In the genomic region with DNA sequence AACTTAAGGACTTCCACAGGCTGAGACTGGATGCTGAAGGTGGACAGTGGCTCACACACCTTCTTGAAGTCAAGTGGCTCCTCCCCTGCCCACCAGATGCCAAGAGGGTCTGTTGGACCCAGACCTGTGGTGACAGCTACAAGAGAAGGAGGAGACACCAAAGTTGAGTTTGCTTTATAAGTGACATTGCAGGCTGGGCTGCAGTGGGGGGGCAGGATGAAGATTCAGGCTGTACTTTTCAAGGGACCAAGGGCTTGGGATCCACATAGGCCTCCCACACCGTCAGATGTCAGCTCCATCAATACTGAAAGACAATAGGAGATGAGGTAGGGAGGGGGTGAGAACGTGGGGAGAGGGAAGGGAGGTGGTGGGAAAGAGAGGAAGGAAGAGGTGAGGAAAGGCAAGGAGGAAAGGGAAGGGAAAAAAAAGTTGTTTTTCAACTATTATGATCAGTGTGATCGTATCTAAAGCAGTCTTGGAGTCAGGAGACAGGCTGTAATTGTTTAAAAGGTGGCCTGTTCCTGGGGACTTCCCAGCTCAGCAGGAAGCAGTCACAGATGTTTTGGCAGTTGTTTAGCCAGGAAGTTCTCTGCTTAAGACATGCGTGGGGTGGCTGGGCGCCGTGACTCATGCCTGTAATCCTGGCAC, we compare ENCODE assay signal across 8 cellular contexts.
DNase-seq lines count a peak whose midpoint lies in the region; ATAC-seq and TF ChIP-seq lines count a peak whose summit lies in the region.

No MANE protein-coding gene starts in this region.

- CTCF ChIA-PET in AG04450 (lab: Charles Lee): interaction anchor here (1.0 kb wide), 1 partner anchor 185 kb away, joined by 5 read pairs; no protein-coding TSS in a partner anchor

- no peak for TF ChIP-seq CTCF in AG04450 (IDR thresholded peaks at IDR 0.05; ENCODE audit: low read depth, low read length)
- TF ChIP-seq CTCF in fibroblast of the aortic adventitia (IDR thresholded peaks at IDR 0.05; ENCODE audit: insufficient read depth, low read length): no peak

- peak; percentile 89 for ATAC-seq in GM21360 (IDR thresholded peaks at IDR 0.05; ENCODE audit: unreplicated experiment)

- no peaks in the 10 kb centered on the region; the same call in 1 of the 2 replicates for H3K9me3 ChIP-seq in AG04450 (ENCODE audit: control insufficient read depth, insufficient read depth, low read length)

- POLR2A ChIA-PET in AG04450 (lab: Yijun Ruan, JAX): no interaction called here

- H3K4me3 ChIP-seq in AG04450 (ENCODE audit: low read depth, low read length) (no peak overlapping the region), fibroblast of the aortic adventitia (ENCODE audit: low read depth, low read length) (no peak overlapping the region)

- H3K27ac ChIP-seq in AG04450 (ENCODE audit: low read depth, low read length): no peak overlapping the region

- H3K27me3 ChIP-seq in AG04450 (ENCODE audit: control insufficient read depth, insufficient read depth, low read length): no peaks in the 10 kb centered on the region

- peak; percentile 8 for DNase-seq in AG04450 (ENCODE audit: low read depth, low spot score)
- peak; percentile 25 for DNase-seq in LoVo (ENCODE audit: low spot score)
- DNase-seq in activated T-cell treated with anti-CD3 and anti-CD28 coated beads for 1 hour (ENCODE audit: low read depth): peak; percentile 50
- DNase-seq in fibroblast of the aortic adventitia (ENCODE audit: low read depth): peak; percentile 60
- peak; percentile 96 for DNase-seq in pulmonary artery endothelial cell (ENCODE audit: low read depth, low spot score)
- no peak for DNase-seq in COR-L47 (lab: John Stamatoyannopoulos, UW)
- DNase-seq in SHP77 treated with DMSO at 0.1 percent for 48 hours (lab: John Stamatoyannopoulos, UW): no peak

Comparison
In these comparisons a context has a peak if more than half of its experiments do, and no peak if none do; other contexts are left out.
1. DNase-seq: peak in AG04450 (single experiment), LoVo (single experiment), activated T-cell treated with anti-CD3 and anti-CD28 coated beads for 1 hour (single experiment), fibroblast of the aortic adventitia (single experiment) and pulmonary artery endothelial cell (single experiment); none in COR-L47 (single experiment) and SHP77 treated with DMSO at 0.1 percent for 48 hours (single experiment).